In the genomic region with DNA sequence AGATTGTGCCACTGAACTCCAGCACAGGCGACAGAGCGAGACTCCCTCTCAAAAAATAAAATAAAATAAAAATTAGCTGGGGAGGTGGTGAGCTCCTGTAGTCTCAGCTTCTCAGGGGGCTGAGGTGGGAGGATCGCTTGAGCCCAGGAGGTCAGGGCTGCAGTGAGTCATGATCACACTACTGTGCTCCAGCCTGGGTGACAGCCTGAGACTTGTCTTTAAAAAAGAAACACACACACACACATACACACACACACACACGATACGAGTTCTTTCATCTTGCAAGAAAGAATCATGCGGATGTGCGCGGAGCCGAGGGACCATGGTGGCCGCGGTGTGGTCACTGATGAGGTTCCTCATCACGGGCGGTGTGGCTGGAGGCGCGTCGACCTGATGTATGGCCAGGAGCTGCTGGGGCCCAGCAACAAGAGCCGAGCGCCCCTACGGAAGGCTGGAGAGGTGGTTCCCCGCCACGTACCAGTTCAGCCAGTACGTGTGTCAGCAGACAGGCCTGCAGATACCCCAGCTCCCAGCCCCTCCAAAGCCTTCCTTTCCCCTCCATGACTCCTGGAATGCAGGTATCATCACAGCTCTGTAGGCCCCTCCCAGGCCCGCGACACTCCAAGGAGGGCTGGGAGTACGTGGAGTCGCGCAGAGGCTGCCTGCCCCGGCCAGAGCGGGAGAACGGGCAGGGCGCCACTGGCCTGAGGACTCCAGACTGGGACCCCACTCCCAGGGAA, we compare ENCODE assay signal across 22 cellular contexts. TPM values are rescaled to one million over a fixed set of nuclear protein-coding genes. Genes with fewer than 3 reads are reported as not detected.
DNase-seq lines count a peak whose midpoint lies in the region; ATAC-seq, FAIRE-seq and TF ChIP-seq lines count a peak whose summit lies in the region.
"Had no signal": no experiment of that assay in that cellular context is flagged by ENCODE, and none has a peak within 500 bp of the region (broad histone marks: within the 10 kb centered on the region; RNA-seq: fewer than 3 reads in every experiment).

No MANE protein-coding gene starts in this region.

- no TSS peak for BruUV-seq in IMR-90 (replicated peaks; lab: Mats Ljungman, UMichigan)

- TF ChIP-seq RAD21 in IMR-90 (IDR thresholded peaks at IDR 0.05; ENCODE audit: low read length), result no peak

- H3K27ac ChIP-seq in IMR-90 (ENCODE audit: insufficient read depth, low read length), result no peak overlapping the region
- H3K27ac ChIP-seq: BLaER1, neutrophil had no signal

- no peak for FAIRE-seq in urothelium cell line (lab: Jason Lieb, UNC)
- FAIRE-seq: K562 had no signal

- H3K4me3 ChIP-seq in IMR-90 (ENCODE audit: insufficient read depth, low read depth, low read length), result no peak overlapping the region
- no peak overlapping the region for H3K4me3 ChIP-seq in retinal pigment epithelial cell (ENCODE audit: low read length)
- H3K4me3 ChIP-seq: BLaER1, K562 had no signal

- H2AK9ac ChIP-seq in IMR-90 (replicated peaks; ENCODE audit: low read depth, low read length, poor library complexity), result no peak overlapping the region

- dilution Hi-C loops in IMR-90 (cut with HindIII; ENCODE audit: low sequenced_read_pairs, unreplicated experiment), result no loop called here

- no peak overlapping the region for H3K56ac ChIP-seq in IMR-90 (ENCODE audit: extremely low read depth, insufficient read depth, low read length)

- H4K8ac ChIP-seq in IMR-90 (ENCODE audit: low read depth in 2 of 2, low read length in 2 of 2), result no peak overlapping the region

- no peak overlapping the region for H3K27ac Mint-ChIP-seq in CD14-positive monocyte
- H3K27ac Mint-ChIP-seq: activated CD4-positive, alpha-beta memory T cell treated with anti-CD3 and anti-CD28 coated beads for 36 hours; activated naive CD8-positive, alpha-beta T cell treated with anti-CD3 and anti-CD28 coated beads, Interleukin-2, amount 10 ng/mL, durations not matched to agents 7 days and 5 days; stimulated activated naive CD8-positive, alpha-beta T cell treated with anti-CD3 and anti-CD28 coated beads, Interleukin-15, amount 100 ng/mL, for 72 hours had no signal

- peaks cover 19% of the 10 kb centered on the region for H3K4me1 ChIP-seq in IMR-90 (ENCODE audit: control insufficient read depth, insufficient read depth, low read length)

- POLR2A ChIA-PET in IMR-90 (lab: Charles Lee; ENCODE audit: unreplicated experiment), result no interaction called here

- H3K23ac ChIP-seq in IMR-90 (ENCODE audit: low read depth, low read length), result no peak overlapping the region

- TF ChIP-seq CTCF in IMR-90 (conservative IDR thresholded peaks at IDR 0.05; ENCODE audit: low read depth, low read length), result no peak
- TF ChIP-seq CTCF in retinal pigment epithelial cell (conservative IDR thresholded peaks at IDR 0.05; ENCODE audit: low read depth, low read length), result no peak
- no peak for TF ChIP-seq CTCF in CD14-positive monocyte (IDR thresholded peaks at IDR 0.05)

- no peak overlapping the region for H3K18ac ChIP-seq in IMR-90 (ENCODE audit: low read depth, low read length)

- H3K79me1 ChIP-seq in IMR-90 (ENCODE audit: low read depth in 1 of 2, low read length in 2 of 2), result peaks cover 24 to 75% of the 10 kb centered on the region in 2 experiments

- no peak for TF ChIP-seq POLR2A in IMR-90 (IDR thresholded peaks at IDR 0.05; ENCODE audit: low read depth, low read length)

- H2BK15ac ChIP-seq in IMR-90 (ENCODE audit: low read depth, low read length), result no peak overlapping the region

- H2BK20ac ChIP-seq in IMR-90 (ENCODE audit: low read depth, low read length), result no peak overlapping the region

- intact Hi-C loops in IMR-90 (cut with micrococcal nuclease), result no loop called here
- intact Hi-C loops in CD14-positive monocyte (cut with micrococcal nuclease), result no loop called here

- no peak overlapping the region for H2BK120ac ChIP-seq in IMR-90 (ENCODE audit: low read depth, low read length)

- peak overlapping the region; percentile 52; the same call in 1 of the 2 replicates for H2AK5ac ChIP-seq in IMR-90 (ENCODE audit: low read depth, low read length)

- ATAC-seq in IMR-90 (ENCODE audit: low read depth), result no peak
- ATAC-seq: esophagus mucosa; K562; stimulated activated naive CD8-positive, alpha-beta T cell treated with anti-CD3 and anti-CD28 coated beads, Interleukin-15, amount 100 ng/mL, for 72 hours had no signal

- H3K9me1 ChIP-seq in IMR-90 (ENCODE audit: insufficient read depth, low read length), result peaks cover 15% of the 10 kb centered on the region

- no peak overlapping the region for H4K5ac ChIP-seq in IMR-90 (ENCODE audit: low read depth, low read length)

- 90% methylated on average over 10 of the region's 31 CpGs; no CpG with 5 or more reads in 1 of the 2 experiments for WGBS in IMR-90 (ENCODE audit: extremely low coverage in 2 of 2, insufficient read length in 1 of 2), 2 experiments

- H3K36me3 ChIP-seq in IMR-90 (ENCODE audit: control insufficient read depth, insufficient read depth, low read length), result peaks cover 18% of the 10 kb centered on the region
- H3K36me3 ChIP-seq: neutrophil had no signal

- H3K4me1 Mint-ChIP-seq in CD14-positive monocyte, result no peaks in the 10 kb centered on the region
- H3K4me1 Mint-ChIP-seq: activated naive CD8-positive, alpha-beta T cell treated with anti-CD3 and anti-CD28 coated beads, Interleukin-2, amount 10 ng/mL, durations not matched to agents 7 days and 5 days; stimulated activated naive CD8-positive, alpha-beta T cell treated with anti-CD3 and anti-CD28 coated beads, Interleukin-15, amount 100 ng/mL, for 72 hours had no signal

- H3K9me3 ChIP-seq in IMR-90 (ENCODE audit: control insufficient read depth, insufficient read depth, low read length), result no peaks in the 10 kb centered on the region
- H3K9me3 ChIP-seq: BLaER1, neutrophil had no signal

- H3K27me3 ChIP-seq in IMR-90 (ENCODE audit: control insufficient read depth, insufficient read depth, low read length), result no peaks in the 10 kb centered on the region
- H3K27me3 ChIP-seq: BLaER1 had no signal

- H2AFZ ChIP-seq in IMR-90 (replicated peaks; ENCODE audit: low read length, poor library complexity), result no peak overlapping the region

- H3K9ac ChIP-seq in IMR-90 (ENCODE audit: low read depth, low read length), result no peak overlapping the region
- H3K9ac ChIP-seq: BLaER1 had no signal

- CTCF ChIA-PET in IMR-90 (lab: Yijun Ruan, JAX), result no interaction called here

- no peak overlapping the region for H2BK5ac ChIP-seq in IMR-90 (ENCODE audit: low read depth, low read length, poor library complexity, severe bottlenecking)

- H3K27me3 Mint-ChIP-seq in CD14-positive monocyte (ENCODE audit: low read depth in 3 of 3), result peaks cover 6 to 22% (median 15%) of the 10 kb centered on the region in 3 donors

- no peak overlapping the region for H3K4me3 Mint-ChIP-seq in CD14-positive monocyte
- H3K4me3 Mint-ChIP-seq: activated CD4-positive, alpha-beta memory T cell treated with anti-CD3 and anti-CD28 coated beads for 36 hours; activated naive CD8-positive, alpha-beta T cell treated with anti-CD3 and anti-CD28 coated beads, Interleukin-2, amount 10 ng/mL, durations not matched to agents 7 days and 5 days; stimulated activated naive CD8-positive, alpha-beta T cell treated with anti-CD3 and anti-CD28 coated beads, Interleukin-15, amount 100 ng/mL, for 72 hours had no signal

- H3K4ac ChIP-seq in IMR-90 (ENCODE audit: low read depth, low read length), result no peak overlapping the region

- no peak overlapping the region for H3K4me2 ChIP-seq in IMR-90 (ENCODE audit: low read depth, low read length)

- H3K36me3 Mint-ChIP-seq in CD14-positive monocyte, result no peaks in the 10 kb centered on the region
- H3K36me3 Mint-ChIP-seq: activated CD4-positive, alpha-beta memory T cell treated with anti-CD3 and anti-CD28 coated beads for 36 hours; activated naive CD8-positive, alpha-beta T cell treated with anti-CD3 and anti-CD28 coated beads, Interleukin-2, amount 10 ng/mL, durations not matched to agents 7 days and 5 days had no signal

- peaks cover 70% of the 10 kb centered on the region for H4K20me1 ChIP-seq in IMR-90 (ENCODE audit: insufficient read depth, low read length)

- H3K14ac ChIP-seq in IMR-90 (replicated peaks; ENCODE audit: low read depth, low read length), result no peak overlapping the region

- H3K9me3 Mint-ChIP-seq in CD14-positive monocyte, result peaks cover 0 to 3% (median 0%) of the 10 kb centered on the region in 7 donors
- H3K9me3 Mint-ChIP-seq: activated CD4-positive, alpha-beta memory T cell treated with anti-CD3 and anti-CD28 coated beads for 36 hours; activated naive CD8-positive, alpha-beta T cell treated with anti-CD3 and anti-CD28 coated beads, Interleukin-2, amount 10 ng/mL, durations not matched to agents 7 days and 5 days; stimulated activated naive CD8-positive, alpha-beta T cell treated with anti-CD3 and anti-CD28 coated beads, Interleukin-15, amount 100 ng/mL, for 72 hours had no signal

- H4K91ac ChIP-seq in IMR-90 (ENCODE audit: insufficient read depth, low read depth, low read length), result no peak overlapping the region

- DNase-seq in Caki2 (ENCODE audit: low read depth) (peak; percentile 41), IMR-90 (no peak), islet precursor cell (peak; percentile 72), retinal pigment epithelial cell (ENCODE audit: low read depth) (peak; percentile 68), hepatic stellate cell (ENCODE audit: low spot score) (no peak), urothelium cell line (ENCODE audit: low spot score) (no peak), CD14-positive monocyte (ENCODE audit: low spot score) (no peak)
- no peak for DNase-seq in NK-92 treated with Interleukin-12 subunit alpha and Interleukin-12 subunit beta, amount 100 ng/mL, for 24 hours (lab: John Stamatoyannopoulos, UW)
- DNase-seq: activated CD4-positive, alpha-beta memory T cell treated with anti-CD3 and anti-CD28 coated beads for 36 hours; activated effector memory CD4-positive, alpha-beta T cell treated with Interleukin-2 at 50 U/mL for 16 hours; activated naive CD8-positive, alpha-beta T cell treated with anti-CD3 and anti-CD28 coated beads, Interleukin-2, amount 10 ng/mL, durations not matched to agents 7 days and 5 days; effector memory CD4-positive, alpha-beta T cell; left cardiac atrium; MM.1S; NCI-H1436; NCI-H524; stimulated activated naive CD8-positive, alpha-beta T cell treated with anti-CD3 and anti-CD28 coated beads, Interleukin-15, amount 100 ng/mL, for 72 hours; trophoblast cell had no signal

- in situ Hi-C loops in Caki2 (cut with HindIII; ENCODE audit: low pct_unique_long_range_greater_than_20kb, low sequenced_read_pairs) (no loop called here), IMR-90 (cut with MboI; ENCODE audit: low sequenced_read_pairs) (no loop called here)

RNA-seq across cellular contexts. Expression of a gene that starts 20.7 kb away (rescaled TPM):
- 61.6 and 65.7 TPM in 2 replicates for total RNA-seq in Caki2 (2014; rRNA removed; shearing (Covaris generic); ENCODE audit: low replicate concordance)
- total RNA-seq in IMR-90 (2012; rRNA removed), result 52.5 and 52.8 TPM in 2 replicates
- polyA plus RNA-seq in IMR-90 (2012; rRNA removed) (116 and 120 TPM in 2 replicates), CD14-positive monocyte (not detected)
- polyA plus RNA-seq in IMR-90 (2012; cell fraction: cytosol; rRNA removed), result 89.4 and 117 TPM in 2 replicates
- polyA plus RNA-seq in IMR-90 (2012; cell fraction: nucleus; rRNA removed; ENCODE audit: low replicate concordance), result 67.9 and 90.2 TPM in 2 replicates

RNA-seq across cellular contexts. Expression of a gene that starts 38.0 kb away (rescaled TPM):
- 12.5 and 19.8 TPM in 2 replicates for total RNA-seq in Caki2 (2014; rRNA removed; shearing (Covaris generic); ENCODE audit: low replicate concordance)
- total RNA-seq in IMR-90 (2012; rRNA removed), result 12.7 and 14.4 TPM in 2 replicates
- polyA plus RNA-seq in IMR-90 (2012; rRNA removed) (12.7 and 12.9 TPM in 2 replicates), CD14-positive monocyte (10 to 100 TPM; 13.1 to 13.6 TPM)
- 9.9 and 11.0 TPM in 2 replicates for polyA plus RNA-seq in IMR-90 (2012; cell fraction: cytosol; rRNA removed)
- 4.6 and 5.7 TPM in 2 replicates for polyA plus RNA-seq in IMR-90 (2012; cell fraction: nucleus; rRNA removed; ENCODE audit: low replicate concordance)

Comparison
In these comparisons a context has a peak if more than half of its experiments do, and no peak if none do; other contexts are left out.
1. DNase-seq: peak in Caki2 (single experiment), islet precursor cell (single experiment) and retinal pigment epithelial cell (single experiment); none in IMR-90 (single experiment), hepatic stellate cell (single experiment), NK-92 treated with Interleukin-12 subunit alpha and Interleukin-12 subunit beta, amount 100 ng/mL, for 24 hours (single experiment), urothelium cell line (single experiment) and CD14-positive monocyte (single experiment).